ENCODE assay signal across 9 cellular contexts in genomic region chr2:28360742-28361293, GRCh38. TPM values are rescaled to one million over a fixed set of nuclear protein-coding genes. Genes with fewer than 3 reads are reported as not detected.
DNase-seq lines count a peak whose midpoint lies in the region; ATAC-seq and TF ChIP-seq lines count a peak whose summit lies in the region.
"Had no signal": no experiment of that assay in that cellular context is flagged by ENCODE, and none has a peak within 500 bp of the region (broad histone marks: within the 10 kb centered on the region; RNA-seq: fewer than 3 reads in every experiment).

No MANE protein-coding gene starts in this region.

- DNase-seq in heart left ventricle (peak; percentile 54 to 78 (median 68)), left cardiac atrium (no peak), iris pigment epithelial cell (ENCODE audit: low read depth) (peak; percentile 40), upper lobe of left lung (peak in 1 of 2 donors; percentile 64), GM10266 (ENCODE audit: extremely low spot score) (no peak), NOMO-1 (lab: John Stamatoyannopoulos, UW; ENCODE audit: unreplicated experiment in 2 of 2) (no peak)
- no peak for DNase-seq in activated T-helper 2 cell treated with anti-CD3 and anti-CD28 coated beads, Interferon-gamma antibody, Interleukin-2, Interleukin-4, amounts not matched to agents 10 μg/mL and 5 μg/mL and 100 μg/mL, durations not matched to agents 14 hours and 24 hours and 36 hours (ENCODE audit: low spot score)
- DNase-seq: activated effector memory CD4-positive, alpha-beta T cell treated with anti-CD3 and anti-CD28 coated beads, Interleukin-2, amount 50 U/mL, for 16 hours had no signal

- ATAC-seq in heart left ventricle (peak in 1 of 4 donors; percentile 3), left cardiac atrium (no peak), upper lobe of left lung (ENCODE audit: low FRiP score in 2 of 2) (no peak), HG03571 (IDR thresholded peaks at IDR 0.05; ENCODE audit: unreplicated experiment) (no peak)

- 80 to 83% (median 82%) methylated on average over 12 of the region's 12 CpGs for WGBS in heart left ventricle, 4 donors
- 77 to 97% methylated on average over 8 to 11 of the region's 12 CpGs for WGBS in upper lobe of left lung, 2 donors

- H3K9me3 Mint-ChIP-seq in activated T-helper 2 cell treated with anti-CD3 and anti-CD28 coated beads, Interferon-gamma antibody, Interleukin-2, Interleukin-4, amounts not matched to agents 10 μg/mL and 5 μg/mL and 100 μg/mL, durations not matched to agents 14 hours and 24 hours and 36 hours = no peaks in the 10 kb centered on the region

- H3K27ac Mint-ChIP-seq in activated T-helper 2 cell treated with anti-CD3 and anti-CD28 coated beads, Interferon-gamma antibody, Interleukin-2, Interleukin-4, amounts not matched to agents 10 μg/mL and 5 μg/mL and 100 μg/mL, durations not matched to agents 14 hours and 24 hours and 36 hours = peak overlapping the region; percentile 66

- H3K4me1 Mint-ChIP-seq in activated T-helper 2 cell treated with anti-CD3 and anti-CD28 coated beads, Interferon-gamma antibody, Interleukin-2, Interleukin-4, amounts not matched to agents 10 μg/mL and 5 μg/mL and 100 μg/mL, durations not matched to agents 14 hours and 24 hours and 36 hours (ENCODE audit: low read depth) = peaks cover 77% of the 10 kb centered on the region

- no peaks in the 10 kb centered on the region for H3K36me3 ChIP-seq in heart left ventricle
- H3K36me3 ChIP-seq in upper lobe of left lung = no peaks in the 10 kb centered on the region

- H3K27me3 ChIP-seq in heart left ventricle (no peaks in the 10 kb centered on the region), upper lobe of left lung (no peaks in the 10 kb centered on the region)

- intact Hi-C loops in heart left ventricle (cut with DNase I) = no loop called here
- intact Hi-C loops in left cardiac atrium (cut with DNase I) = no loop called here
- intact Hi-C loops in activated T-helper 2 cell treated with anti-CD3 and anti-CD28 coated beads, Interferon-gamma antibody, Interleukin-2, Interleukin-4, amounts not matched to agents 10 μg/mL and 5 μg/mL and 100 μg/mL, durations not matched to agents 14 hours and 24 hours and 36 hours (cut with micrococcal nuclease) = no loop called here

- peaks cover 6 to 60% (median 15%) of the 10 kb centered on the region in 12 donors for H3K4me1 ChIP-seq in heart left ventricle
- peaks cover 26 to 36% (median 29%) of the 10 kb centered on the region in 4 donors for H3K4me1 ChIP-seq in upper lobe of left lung

- peak overlapping the region; percentile 9 for H3K4me3 Mint-ChIP-seq in activated T-helper 2 cell treated with anti-CD3 and anti-CD28 coated beads, Interferon-gamma antibody, Interleukin-2, Interleukin-4, amounts not matched to agents 10 μg/mL and 5 μg/mL and 100 μg/mL, durations not matched to agents 14 hours and 24 hours and 36 hours (ENCODE audit: low read depth)

- H3K36me3 Mint-ChIP-seq in activated T-helper 2 cell treated with anti-CD3 and anti-CD28 coated beads, Interferon-gamma antibody, Interleukin-2, Interleukin-4, amounts not matched to agents 10 μg/mL and 5 μg/mL and 100 μg/mL, durations not matched to agents 14 hours and 24 hours and 36 hours (ENCODE audit: low read depth) = peaks cover 9% of the 10 kb centered on the region

- TF ChIP-seq POLR2A in heart left ventricle (IDR thresholded peaks at IDR 0.05) (no peak), upper lobe of left lung (IDR thresholded peaks at IDR 0.05) (no peak)

- TF ChIP-seq CTCF in heart left ventricle (IDR thresholded peaks at IDR 0.05) (no peak), upper lobe of left lung (IDR thresholded peaks at IDR 0.05) (no peak), GM10266 (IDR thresholded peaks at IDR 0.05; ENCODE audit: control insufficient read depth, insufficient read depth, low read depth, missing control alignments) (no peak)

- H3K27ac ChIP-seq in heart left ventricle (peak overlapping the region in 2 of 12 donors; percentile 19 to 73), upper lobe of left lung (peak overlapping the region in 3 of 4 donors; percentile 35 to 80 (median 44))

- H3K9me3 ChIP-seq in heart left ventricle (no peaks in the 10 kb centered on the region), upper lobe of left lung (no peaks in the 10 kb centered on the region)

- H3K27me3 Mint-ChIP-seq in activated T-helper 2 cell treated with anti-CD3 and anti-CD28 coated beads, Interferon-gamma antibody, Interleukin-2, Interleukin-4, amounts not matched to agents 10 μg/mL and 5 μg/mL and 100 μg/mL, durations not matched to agents 14 hours and 24 hours and 36 hours (ENCODE audit: low read depth) = peaks cover 4% of the 10 kb centered on the region

- H3K4me3 ChIP-seq in heart left ventricle (no peak overlapping the region), upper lobe of left lung (no peak overlapping the region)

- peak in 1 of 4 donors; percentile 21 for TF ChIP-seq EP300 in upper lobe of left lung (IDR thresholded peaks at IDR 0.05)

RNA-seq across cellular contexts. Expression of gene FOSL2, which starts 31.8 kb away (rescaled TPM):
- total RNA-seq in heart left ventricle (100 to 1,000 TPM in 2 of 9 donors, 10 to 100 TPM in 7; 26.2 to 144 (median 50.2) TPM), left cardiac atrium (100 to 1,000 TPM in 1 of 2 donors, 10 to 100 TPM in 1; 66.6 to 140 TPM), upper lobe of left lung (100 to 1,000 TPM in 3 of 6 donors, 10 to 100 TPM in 3; 71.0 to 137 (median 91.0) TPM)
- 10 to 100 TPM; 15.2 to 66.2 TPM for polyA plus RNA-seq in heart left ventricle
- 146 and 156 TPM in 2 replicates for total RNA-seq in activated T-helper 2 cell treated with anti-CD3 and anti-CD28 coated beads, Interferon-gamma antibody, Interleukin-2, Interleukin-4, amounts not matched to agents 10 μg/mL and 5 μg/mL and 100 μg/mL, durations not matched to agents 14 hours and 24 hours and 36 hours

Comparison
In these comparisons a context has a peak if more than half of its experiments do, and no peak if none do; other contexts are left out.
1. DNase-seq: peak in heart left ventricle (5 of 5) and iris pigment epithelial cell (single experiment); none in left cardiac atrium (single experiment), activated T-helper 2 cell treated with anti-CD3 and anti-CD28 coated beads, Interferon-gamma antibody, Interleukin-2, Interleukin-4, amounts not matched to agents 10 μg/mL and 5 μg/mL and 100 μg/mL, durations not matched to agents 14 hours and 24 hours and 36 hours (single experiment), GM10266 (single experiment) and NOMO-1 (0 of 2).